Comparison of ENCODE assay signal across 9 cellular contexts in the genomic region with DNA sequence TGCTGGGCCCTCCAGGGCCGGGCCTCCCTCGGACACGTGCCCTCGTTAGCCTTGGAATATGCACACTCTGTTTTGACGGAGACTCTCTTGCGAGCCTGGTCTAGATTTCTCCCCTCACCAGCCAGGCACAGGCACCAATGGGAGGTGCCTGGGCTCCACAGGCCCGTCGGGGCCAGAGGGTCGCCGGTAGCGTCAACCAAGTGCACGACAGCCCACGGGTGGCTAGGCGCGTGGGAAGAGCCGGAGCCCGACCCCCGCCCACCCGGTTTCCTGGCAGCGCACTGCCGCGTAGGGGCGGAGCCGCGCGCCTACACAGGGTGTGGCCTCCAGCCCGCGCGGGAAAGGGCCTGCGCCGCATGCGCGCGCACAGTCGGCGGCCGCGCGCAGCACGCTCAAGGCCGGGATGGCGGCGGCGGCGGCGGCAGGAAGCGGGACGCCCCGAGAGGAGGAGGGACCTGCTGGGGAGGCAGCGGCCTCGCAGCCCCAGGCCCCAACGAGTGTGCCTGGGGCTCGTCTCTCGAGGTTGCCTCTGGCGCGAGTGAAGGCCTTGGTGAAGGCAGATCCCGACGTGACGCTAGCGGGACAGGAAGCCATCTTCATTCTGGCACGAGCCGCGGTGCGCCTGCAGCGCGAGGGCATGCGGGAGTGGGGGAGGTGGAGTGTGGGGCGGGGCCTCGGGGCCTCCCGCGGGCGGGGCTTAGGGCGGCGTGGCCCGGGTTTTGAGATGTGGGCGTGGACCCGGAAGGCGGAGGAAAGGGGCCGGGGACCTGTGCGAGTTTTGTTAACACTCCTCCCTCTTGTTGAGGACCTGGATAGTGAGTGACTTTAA. TPM values are rescaled to one million over a fixed set of nuclear protein-coding genes. Genes with fewer than 3 reads are reported as not detected.
DNase-seq lines count a peak whose midpoint lies in the region; ATAC-seq, FAIRE-seq and TF ChIP-seq lines count a peak whose summit lies in the region.
"Had no signal": no experiment of that assay in that cellular context is flagged by ENCODE, and none has a peak within 500 bp of the region (broad histone marks: within the 10 kb centered on the region; RNA-seq: fewer than 3 reads in every experiment).

TSS of gene POLE4 (plus strand) at position 367 of the 829 bp plus-strand sequence. CDS start at position 404, 37 bp downstream.

- DNase-seq in BE2C (peak; percentile 85), GM19239 (ENCODE audit: insufficient read length, low spot score) (peak; percentile 61), NCI-H524 treated with DMSO at 0.1 percent for 48 hours (lab: John Stamatoyannopoulos, UW) (peak; percentile 34), kidney tubule cell (ENCODE audit: low spot score) (peak; percentile 88)
- DNase-seq in activated CD4-positive, alpha-beta T cell treated with anti-CD3 and anti-CD28 coated beads for 4 hours = peak; percentile 93
- peak; percentile 83 to 94 for DNase-seq in stimulated activated CD4-positive, alpha-beta T cell treated with anti-CD3 and anti-CD28 coated beads, Interleukin-1b, Interleukin-23, amount 100 ng/mL, for 1 hour (ENCODE audit: low read depth in 2 of 2)

- H3K9me3 ChIP-seq in BE2C = no peaks in the 10 kb centered on the region

- peak within 1 kb of the TSS; percentile 55 for H3K4me3 ChIP-seq in BE2C (ENCODE audit: low read depth, low read length)

- peak within 1 kb of the TSS; percentile 87 for H3K27ac ChIP-seq in cingulate gyrus (ENCODE audit: low read depth, low read length)

- no peak for TF ChIP-seq CTCF in BE2C (IDR thresholded peaks at IDR 0.05; ENCODE audit: low read depth, low read length)

- H3K27me3 ChIP-seq in BE2C = no peaks in the 10 kb centered on the region

- H3K4me1 ChIP-seq in BE2C = no peaks in the 10 kb centered on the region

- peak; percentile 91 for FAIRE-seq in GM19239 (lab: Jason Lieb, UNC)
- FAIRE-seq: islet of Langerhans had no signal

- H3K36me3 ChIP-seq in BE2C = no peaks in the 10 kb centered on the region

- peak; percentile 85 for ATAC-seq in HG03442 (IDR thresholded peaks at IDR 0.05; ENCODE audit: unreplicated experiment)

RNA-seq across cellular contexts. Expression of gene POLE4, which starts in this region (rescaled TPM):
- polyA plus RNA-seq in BE2C (2012; ENCODE audit: insufficient read depth, insufficient read length, low read depth) = 18.8 TPM

Comparison
In these comparisons a context has a peak if more than half of its experiments do, and no peak if none do; other contexts are left out.
1. Peak in every context shown above with its lines: DNase-seq, ATAC-seq, H3K4me3 ChIP-seq and H3K27ac ChIP-seq.
2. DNase-seq: peak in every context shown above with its lines; median percentile 93 in activated CD4-positive, alpha-beta T cell treated with anti-CD3 and anti-CD28 coated beads for 4 hours; 88 in stimulated activated CD4-positive, alpha-beta T cell treated with anti-CD3 and anti-CD28 coated beads, Interleukin-1b, Interleukin-23, amount 100 ng/mL, for 1 hour; 88 in kidney tubule cell; 85 in BE2C; 61 in GM19239; 34 in NCI-H524 treated with DMSO at 0.1 percent for 48 hours.